2 cellular contexts compared by ENCODE assay signal in genomic region chr7:149104749-149105148, GRCh38.
TF ChIP-seq lines count a peak whose summit lies in the region.

No MANE protein-coding gene starts in this region.

TF ChIP-seq in IMR-90, 13 proteins besides CTCF, POLR2A, EP300 and RAD21 (continued from another document):
- TF ChIP-seq SMC3 (IDR thresholded peaks at IDR 0.05; ENCODE audit: low read depth, low read length): no peak
- no peak for TF ChIP-seq RCOR1 (IDR thresholded peaks at IDR 0.05; ENCODE audit: insufficient replicate concordance, low read length)
- no peak for TF ChIP-seq RFX5 (IDR thresholded peaks at IDR 0.05; ENCODE audit: low read depth, low read length)
- TF ChIP-seq USF2 (IDR thresholded peaks at IDR 0.05; ENCODE audit: low read depth, low read length): no peak
- TF ChIP-seq MAFK (IDR thresholded peaks at IDR 0.05; ENCODE audit: low read depth, low read length): no peak

TF ChIP-seq in WTC11, 78 proteins besides CTCF, POLR2A, EP300 and RAD21 (continued from another document):
- TF ChIP-seq ZSCAN18 (CRISPR knock-in tag; IDR thresholded peaks at IDR 0.05) (no peak), ZNF281 (CRISPR knock-in tag; IDR thresholded peaks at IDR 0.05) (no peak), SMAD3 (CRISPR knock-in tag; IDR thresholded peaks at IDR 0.05; ENCODE audit: borderline replicate concordance) (no peak), E2F4 (CRISPR knock-in tag; IDR thresholded peaks at IDR 0.05; ENCODE audit: borderline replicate concordance, low read depth) (no peak)
TF ChIP-seq in WTC11: peak in this region for 0.
